In genomic region chr12:57846577-57847319, GRCh38 we compare ENCODE assay signal across 8 cellular contexts. TPM values are rescaled to one million over a fixed set of nuclear protein-coding genes. Genes with fewer than 3 reads are reported as not detected.
DNase-seq lines count a peak whose midpoint lies in the region; ATAC-seq and TF ChIP-seq lines count a peak whose summit lies in the region.

CTDSP2 (minus strand) TSS chr12:57846729; CDS start chr12:57846435, 294 bp downstream.

- ATAC-seq in HG02938 (IDR thresholded peaks at IDR 0.05; ENCODE audit: unreplicated experiment) (peak; percentile 25), psoas muscle (peak; percentile 82 to 87 (median 83))

- TF ChIP-seq CTCF in GM12865 (IDR thresholded peaks at IDR 0.05; ENCODE audit: insufficient read depth, low read depth, low read length, missing control alignments) (no peak), ascending aorta (IDR thresholded peaks at IDR 0.05) (no peak), right atrium auricular region (IDR thresholded peaks at IDR 0.05) (no peak), psoas muscle (IDR thresholded peaks at IDR 0.05) (peak; percentile 16)

- 0% methylated on average over 43 to 58 of the region's 58 CpGs for WGBS in psoas muscle, 3 donors
- under 1% methylated on average over 57 of the region's 58 CpGs for WGBS in urinary bladder

- no peaks in the 10 kb centered on the region for H3K27me3 ChIP-seq in ascending aorta
- H3K27me3 ChIP-seq in right atrium auricular region: no peaks in the 10 kb centered on the region
- no peaks in the 10 kb centered on the region for H3K27me3 ChIP-seq in psoas muscle (ENCODE audit: insufficient read depth in 3 of 3, low read length in 2 of 3)

- H3K36me3 ChIP-seq in ascending aorta: no peaks in the 10 kb centered on the region
- H3K36me3 ChIP-seq in right atrium auricular region: no peaks in the 10 kb centered on the region
- H3K36me3 ChIP-seq in psoas muscle (ENCODE audit: insufficient read depth in 1 of 2, low read depth in 1 of 2): peaks cover 0 to 14% of the 10 kb centered on the region in 2 donors
- no peaks in the 10 kb centered on the region for H3K36me3 ChIP-seq in urinary bladder (ENCODE audit: insufficient read depth)

- H3K27ac ChIP-seq in ascending aorta (peak within 1 kb of the TSS; percentile 98 to 100), right atrium auricular region (peak within 1 kb of the TSS; percentile 99 to 100), psoas muscle (peak within 1 kb of the TSS; percentile 100), urinary bladder (ENCODE audit: low read depth) (peak within 1 kb of the TSS; percentile 98)

- peak within 1 kb of the TSS; percentile 98 for H3K4me3 ChIP-seq in GM12865 (ENCODE audit: low read depth, low read length)
- H3K4me3 ChIP-seq in ascending aorta: peak within 1 kb of the TSS; percentile 94 to 96
- H3K4me3 ChIP-seq in right atrium auricular region: peak within 1 kb of the TSS; percentile 96
- H3K4me3 ChIP-seq in psoas muscle: peak within 1 kb of the TSS; percentile 96
- peak within 1 kb of the TSS; percentile 97 for H3K4me3 ChIP-seq in urinary bladder (ENCODE audit: low read depth, low read length)

- H3K9me3 ChIP-seq in ascending aorta: no peaks in the 10 kb centered on the region
- no peaks in the 10 kb centered on the region for H3K9me3 ChIP-seq in right atrium auricular region
- H3K9me3 ChIP-seq in psoas muscle: no peaks in the 10 kb centered on the region

- H3K4me1 ChIP-seq in ascending aorta (peaks cover 12 to 44% of the 10 kb centered on the region in 2 donors), right atrium auricular region (peaks cover 0 to 37% of the 10 kb centered on the region in 2 donors), psoas muscle (peaks cover 64% of the 10 kb centered on the region), urinary bladder (ENCODE audit: insufficient read depth) (no peaks in the 10 kb centered on the region)

- DNase-seq in GM12865 (ENCODE audit: low read depth) (peak; percentile 96), NCI-H2029 treated with DMSO at 0.1 percent for 48 hours (lab: John Stamatoyannopoulos, UW) (peak; percentile 87), T-helper 22 cell (ENCODE audit: low read depth) (peak; percentile 87), ascending aorta (ENCODE audit: low spot score in 2 of 2) (peak; percentile 99 to 100), right atrium auricular region (ENCODE audit: low spot score) (peak; percentile 100), psoas muscle (peak; percentile 100)

- intact Hi-C loops in ascending aorta (cut with DNase I) (loop anchor here (1.0 to 2.0 kb wide), 2 partner anchors 19 to 42 kb away; no protein-coding TSS in a partner anchor), psoas muscle (cut with DNase I) (no loop called here)

RNA-seq across cellular contexts. Expression of gene CTDSP2, which starts in this region (rescaled TPM):
- total RNA-seq in ascending aorta (129 TPM), right atrium auricular region (100 to 1,000 TPM in 1 of 2 donors, 10 to 100 TPM in 1; 67.6 to 105 TPM), psoas muscle (10 to 100 TPM; 71.3 to 91.8 (median 80.0) TPM), urinary bladder (80.2 TPM)
- polyA plus RNA-seq in psoas muscle (10 to 100 TPM; 13.9 to 64.7 (median 44.5) TPM), urinary bladder (145 TPM)

Comparison
In these comparisons a context has a peak if more than half of its experiments do, and no peak if none do; other contexts are left out.
1. Peak in every context shown above with its lines: DNase-seq, ATAC-seq, H3K4me3 ChIP-seq and H3K27ac ChIP-seq.